ENCODE assay signal across 18 cellular contexts in the genomic region with DNA sequence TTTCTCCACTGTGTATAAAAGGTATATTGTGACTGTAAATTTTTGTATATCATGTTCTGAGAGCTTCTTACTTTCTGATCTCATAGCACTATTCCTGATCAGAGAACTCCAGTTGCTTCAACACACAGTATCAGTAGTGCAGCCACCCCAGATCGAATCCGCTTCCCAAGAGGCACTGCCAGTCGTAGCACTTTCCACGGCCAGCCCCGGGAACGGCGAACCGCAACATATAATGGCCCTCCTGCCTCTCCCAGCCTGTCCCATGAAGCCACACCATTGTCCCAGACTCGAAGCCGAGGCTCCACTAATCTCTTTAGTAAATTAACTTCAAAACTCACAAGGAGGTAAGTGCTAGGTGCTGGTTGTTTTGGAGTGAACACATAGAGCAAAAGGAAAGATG.
"Had no signal": no experiment of that assay in that cellular context is flagged by ENCODE, and none has a peak within 500 bp of the region (broad histone marks: within the 10 kb centered on the region; RNA-seq: fewer than 3 reads in every experiment).

No MANE protein-coding gene starts in this region.

- ATAC-seq: activated CD4-positive, CD25-positive, alpha-beta regulatory T cell treated with anti-CD3 and anti-CD28 coated beads, Interleukin-2, amount 50 U/mL, for 24 hours; activated naive CD4-positive, alpha-beta T cell treated with anti-CD3 and anti-CD28 coated beads, Interleukin-2, amount 50 U/mL, for 72 hours; activated T-cell treated with anti-CD3 and anti-CD28 coated beads, Interleukin-2, amount 50 U/mL, for 4 hours; effector memory CD8-positive, alpha-beta T cell had no signal

- H3K27me3 Mint-ChIP-seq: dendritic cell treated with granulocyte-macrophage colony-stimulating factor and Interleukin-4, amounts not matched to agents 40 ng/mL and 50 ng/mL, for 4 days; effector memory CD8-positive, alpha-beta T cell; naive B cell had no signal

- H3K27ac Mint-ChIP-seq: dendritic cell treated with granulocyte-macrophage colony-stimulating factor and Interleukin-4, amounts not matched to agents 40 ng/mL and 50 ng/mL, for 4 days had no signal

- H3K4me3 Mint-ChIP-seq: activated T-cell treated with anti-CD3 and anti-CD28 coated beads, Interleukin-2, amount 50 U/mL, for 4 hours; dendritic cell treated with granulocyte-macrophage colony-stimulating factor and Interleukin-4, amounts not matched to agents 40 ng/mL and 50 ng/mL, for 4 days; effector memory CD8-positive, alpha-beta T cell; naive B cell had no signal

- H3K27me3 ChIP-seq: breast epithelium had no signal

- H3K36me3 Mint-ChIP-seq: activated naive CD4-positive, alpha-beta T cell treated with anti-CD3 and anti-CD28 coated beads, Interleukin-2, amount 50 U/mL, for 72 hours had no signal

- H3K9me3 Mint-ChIP-seq: activated naive CD4-positive, alpha-beta T cell treated with anti-CD3 and anti-CD28 coated beads, Interleukin-2, amount 50 U/mL, for 72 hours; activated T-cell treated with anti-CD3 and anti-CD28 coated beads, Interleukin-2, amount 50 U/mL, for 4 hours; dendritic cell treated with granulocyte-macrophage colony-stimulating factor and Interleukin-4, amounts not matched to agents 40 ng/mL and 50 ng/mL, for 4 days; effector memory CD8-positive, alpha-beta T cell; naive B cell had no signal

- H3K9me3 ChIP-seq: breast epithelium had no signal

- H3K4me1 ChIP-seq: breast epithelium had no signal

- DNase-seq: activated CD4-positive, alpha-beta T cell treated with anti-CD3 and anti-CD28 coated beads, Interleukin-2, amount 50 U/mL, for 1 hour; activated gamma-delta T cell; activated T-cell treated with anti-CD3 and anti-CD28 coated beads, Interleukin-2, amount 50 U/mL, for 4 hours; anterior cingulate cortex; cerebellar nuclear complex; effector memory CD8-positive, alpha-beta T cell; hippocampal formation; kidney glomerular epithelial cell; naive B cell; stimulated activated CD4-positive, alpha-beta T cell treated with anti-CD3 and anti-CD28 coated beads, Interleukin-15, amount 100 ng/mL, for 24 hours; stimulated activated CD4-positive, alpha-beta T cell treated with anti-CD3 and anti-CD28 coated beads, Interleukin-4, amount 100 ng/mL, for 24 hours; stimulated activated naive CD4-positive, alpha-beta T cell; T1000; trophoblast cell had no signal
